1 cellular context compared by ENCODE assay signal in the genomic region with DNA sequence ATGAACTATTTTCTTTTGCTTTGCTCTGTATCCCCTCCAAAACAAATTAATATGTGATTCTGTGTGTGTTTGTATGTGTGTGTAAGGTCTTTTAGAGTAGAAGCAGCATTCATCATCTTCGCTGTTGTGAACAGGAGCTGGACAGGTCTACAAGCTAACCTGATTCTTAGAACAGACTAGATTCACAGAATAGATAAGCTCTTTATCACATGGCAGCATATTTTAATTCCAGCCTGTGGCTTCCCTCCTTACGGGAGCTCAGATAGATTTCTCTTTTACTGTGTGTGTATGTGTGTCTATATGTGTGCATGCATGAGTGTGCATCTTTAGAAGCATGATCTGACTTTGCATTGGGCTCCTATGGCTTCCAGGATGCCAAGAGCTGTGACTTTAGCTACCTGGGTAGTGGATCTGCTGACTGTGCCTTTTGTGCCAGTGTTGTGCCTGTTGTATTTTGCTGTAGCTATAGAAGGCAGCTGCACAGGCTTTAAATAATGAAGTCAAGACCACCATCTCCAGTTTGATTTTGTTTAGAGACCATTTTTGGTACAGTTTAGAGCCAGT.
TF ChIP-seq lines count a peak whose summit lies in the region.

No MANE protein-coding gene starts in this region.

TF ChIP-seq in WTC11, 78 proteins besides CTCF, POLR2A, EP300 and RAD21 (continued from another document):
- TF ChIP-seq, protein P1, sequence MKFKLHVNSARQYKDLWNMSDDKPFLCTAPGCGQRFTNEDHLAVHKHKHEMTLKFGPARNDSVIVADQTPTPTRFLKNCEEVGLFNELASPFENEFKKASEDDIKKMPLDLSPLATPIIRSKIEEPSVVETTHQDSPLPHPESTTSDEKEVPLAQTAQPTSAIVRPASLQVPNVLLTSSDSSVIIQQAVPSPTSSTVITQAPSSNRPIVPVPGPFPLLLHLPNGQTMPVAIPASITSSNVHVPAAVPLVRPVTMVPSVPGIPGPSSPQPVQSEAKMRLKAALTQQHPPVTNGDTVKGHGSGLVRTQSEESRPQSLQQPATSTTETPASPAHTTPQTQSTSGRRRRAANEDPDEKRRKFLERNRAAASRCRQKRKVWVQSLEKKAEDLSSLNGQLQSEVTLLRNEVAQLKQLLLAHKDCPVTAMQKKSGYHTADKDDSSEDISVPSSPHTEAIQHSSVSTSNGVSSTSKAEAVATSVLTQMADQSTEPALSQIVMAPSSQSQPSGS (CRISPR knock-in tag; IDR thresholded peaks at IDR 0.05; ENCODE audit: borderline replicate concordance, low read depth) = no peak
- TF ChIP-seq NR2C2 (CRISPR knock-in tag; IDR thresholded peaks at IDR 0.05) (no peak), RELA (CRISPR knock-in tag; IDR thresholded peaks at IDR 0.05; ENCODE audit: borderline replicate concordance) (no peak), SMAD3 (CRISPR knock-in tag; IDR thresholded peaks at IDR 0.05; ENCODE audit: borderline replicate concordance) (no peak), ZBTB21 (CRISPR knock-in tag; IDR thresholded peaks at IDR 0.05; ENCODE audit: borderline replicate concordance) (no peak), JAZF1 (CRISPR knock-in tag; IDR thresholded peaks at IDR 0.05) (no peak), SP1 (CRISPR knock-in tag; conservative IDR thresholded peaks at IDR 0.05) (no peak), ZNF138 (CRISPR knock-in tag; conservative IDR thresholded peaks at IDR 0.05) (no peak)
- TF ChIP-seq, protein P2, sequence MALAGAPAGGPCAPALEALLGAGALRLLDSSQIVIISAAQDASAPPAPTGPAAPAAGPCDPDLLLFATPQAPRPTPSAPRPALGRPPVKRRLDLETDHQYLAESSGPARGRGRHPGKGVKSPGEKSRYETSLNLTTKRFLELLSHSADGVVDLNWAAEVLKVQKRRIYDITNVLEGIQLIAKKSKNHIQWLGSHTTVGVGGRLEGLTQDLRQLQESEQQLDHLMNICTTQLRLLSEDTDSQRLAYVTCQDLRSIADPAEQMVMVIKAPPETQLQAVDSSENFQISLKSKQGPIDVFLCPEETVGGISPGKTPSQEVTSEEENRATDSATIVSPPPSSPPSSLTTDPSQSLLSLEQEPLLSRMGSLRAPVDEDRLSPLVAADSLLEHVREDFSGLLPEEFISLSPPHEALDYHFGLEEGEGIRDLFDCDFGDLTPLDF (CRISPR knock-in tag; IDR thresholded peaks at IDR 0.05) = no peak
- TF ChIP-seq, protein P3, sequence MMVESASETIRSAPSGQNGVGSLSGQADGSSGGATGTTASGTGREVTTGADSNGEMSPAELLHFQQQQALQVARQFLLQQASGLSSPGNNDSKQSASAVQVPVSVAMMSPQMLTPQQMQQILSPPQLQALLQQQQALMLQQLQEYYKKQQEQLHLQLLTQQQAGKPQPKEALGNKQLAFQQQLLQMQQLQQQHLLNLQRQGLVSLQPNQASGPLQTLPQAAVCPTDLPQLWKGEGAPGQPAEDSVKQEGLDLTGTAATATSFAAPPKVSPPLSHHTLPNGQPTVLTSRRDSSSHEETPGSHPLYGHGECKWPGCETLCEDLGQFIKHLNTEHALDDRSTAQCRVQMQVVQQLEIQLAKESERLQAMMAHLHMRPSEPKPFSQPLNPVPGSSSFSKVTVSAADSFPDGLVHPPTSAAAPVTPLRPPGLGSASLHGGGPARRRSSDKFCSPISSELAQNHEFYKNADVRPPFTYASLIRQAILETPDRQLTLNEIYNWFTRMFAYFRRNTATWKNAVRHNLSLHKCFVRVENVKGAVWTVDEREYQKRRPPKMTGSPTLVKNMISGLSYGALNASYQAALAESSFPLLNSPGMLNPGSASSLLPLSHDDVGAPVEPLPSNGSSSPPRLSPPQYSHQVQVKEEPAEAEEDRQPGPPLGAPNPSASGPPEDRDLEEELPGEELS (CRISPR knock-in tag; IDR thresholded peaks at IDR 0.05) = no peak
